ENCODE assay signal across 8 cellular contexts in genomic region chr2:131492015-131492417, GRCh38. TPM values are rescaled to one million over a fixed set of nuclear protein-coding genes. Genes with fewer than 3 reads are reported as not detected.
DNase-seq lines count a peak whose midpoint lies in the region; ATAC-seq and TF ChIP-seq lines count a peak whose summit lies in the region.
"Not testable (repeated sequence)": the region's sequence is repeated elsewhere in the genome, so short reads cannot be mapped to it uniquely, and the experiment has no call there.

Gene MZT2A (minus strand): TSS chr2:131492397. CDS start chr2:131492376, 21 bp downstream.

- peaks cover 34% of the 10 kb centered on the region for H3K36me3 Mint-ChIP-seq in CD4-positive, alpha-beta T cell (ENCODE audit: low read depth)

- not testable (repeated sequence) for H3K27me3 Mint-ChIP-seq in CD4-positive, alpha-beta T cell

- not testable (repeated sequence) for BruUV-seq in Panc1 (replicated peaks; lab: Mats Ljungman, UMichigan)

- H3K4me3 ChIP-seq in Panc1 (ENCODE audit: low read depth in 2 of 2, low read length in 2 of 2) (peak within 1 kb of the TSS; percentile 70 to 97), adrenal gland (peak within 1 kb of the TSS; percentile 21 to 99 (median 56)), fibroblast of the aortic adventitia (ENCODE audit: low read depth, low read length) (peak within 1 kb of the TSS; percentile 84), mononuclear cell (ENCODE audit: low read length) (peak within 1 kb of the TSS; percentile 88), spleen (peak within 1 kb of the TSS; percentile 78 to 93 (median 81))

- TF ChIP-seq POLR2A in adrenal gland (IDR thresholded peaks at IDR 0.05); spleen (IDR thresholded peaks at IDR 0.05): not testable (repeated sequence)

- 1 to 2% methylated on average over 45 to 53 of the region's 53 CpGs; no CpG with 5 or more reads in 2 of the 4 donors for WGBS in adrenal gland, 4 donors
- 1 to 2% (median 1%) methylated on average over 37 to 53 of the region's 53 CpGs; no CpG with 5 or more reads in 2 of the 5 donors for WGBS in spleen, 5 donors

- peaks cover 30% of the 10 kb centered on the region for H3K4me1 Mint-ChIP-seq in CD4-positive, alpha-beta T cell (ENCODE audit: low read depth)

- peak within 1 kb of the TSS; percentile 98 for H3K4me3 Mint-ChIP-seq in CD4-positive, alpha-beta T cell

- H3K27me3 ChIP-seq in CD4-positive, alpha-beta T cell (ENCODE audit: control insufficient read depth, insufficient read depth, low read length); Panc1 (ENCODE audit: control insufficient read depth, insufficient read depth, low read length); adrenal gland; mononuclear cell (ENCODE audit: insufficient read depth, low read length); spleen (replicated peaks in 1 of 7): not testable (repeated sequence)

- peak within 1 kb of the TSS; percentile 98 for H3K27ac Mint-ChIP-seq in CD4-positive, alpha-beta T cell

- H3K36me3 ChIP-seq in Panc1 (ENCODE audit: control insufficient read depth, insufficient read depth, low read length); adrenal gland (replicated peaks in 1 of 2): not testable (repeated sequence)
- peaks cover 0 to 13% (median 0%) of the 10 kb centered on the region in 6 donors for H3K36me3 ChIP-seq in spleen

- not testable (repeated sequence) for H3K4me1 ChIP-seq in Panc1 (ENCODE audit: control insufficient read depth, insufficient read depth, low read length)
- peaks cover 14 to 18% of the 10 kb centered on the region in 2 donors for H3K4me1 ChIP-seq in adrenal gland (replicated peaks in 1 of 2)
- peaks cover 29% of the 10 kb centered on the region for H3K4me1 ChIP-seq in mononuclear cell (ENCODE audit: insufficient read depth, low read length)
- H3K4me1 ChIP-seq in spleen, result peaks cover 15 to 63% (median 39%) of the 10 kb centered on the region in 6 donors

- not testable (repeated sequence) for TF ChIP-seq CTCF in CD4-positive, alpha-beta T cell (IDR thresholded peaks at IDR 0.05); Panc1 (IDR thresholded peaks at IDR 0.05); adrenal gland (IDR thresholded peaks at IDR 0.05); fibroblast of the aortic adventitia (IDR thresholded peaks at IDR 0.05; ENCODE audit: insufficient read depth, low read length); spleen (IDR thresholded peaks at IDR 0.05 in 8 of 11, conservative IDR thresholded peaks at IDR 0.05 in 3 of 11)

- POLR2A ChIA-PET in CD4-positive, alpha-beta T cell (lab: Charles Lee), result interaction anchor here (0.9 to 2.5 kb wide), 7 partner anchors 11 to 1311 kb away, joined by 3 to 19 read pairs (median 8); partner anchors contain the start of genes CCDC74A, FAM168B, IMP4 and SMPD4
- POLR2A ChIA-PET in Panc1 (lab: Charles Lee), result not testable (repeated sequence)

- intact Hi-C loops in CD4-positive, alpha-beta T cell (cut with DNase I, micrococcal nuclease), result loop anchor here in 1 of 2 experiments (2.0 to 10.0 kb wide), 9 partner anchors 37 to 1310 kb away; partner anchors contain the start of genes FAM168B, IMP4, MZT2B and PLEKHB2
- intact Hi-C loops in Panc1 (cut with micrococcal nuclease; ENCODE audit: unreplicated experiment); spleen (cut with DNase I; ENCODE audit: low total_unique reads): not testable (repeated sequence)
- intact Hi-C loops in adrenal gland (cut with DNase I), result loop anchor here (5.0 to 10.0 kb wide), 2 partner anchors 77 to 180 kb away; no protein-coding TSS in a partner anchor

- DNase-seq in CD4-positive, alpha-beta T cell, result peak in 2 of 10 experiments; percentile 18 to 81
- DNase-seq in Panc1 (ENCODE audit: low read depth, low spot score); fibroblast of the aortic adventitia (ENCODE audit: low read depth); spleen: not testable (repeated sequence)
- peak in 2 of 7 donors; percentile 33 to 40 for DNase-seq in adrenal gland

- in situ Hi-C loops in Panc1 (cut with HindIII; ENCODE audit: low pct_unique_long_range_greater_than_20kb, low sequenced_read_pairs), result not testable (repeated sequence)

- CTCF ChIA-PET in CD4-positive, alpha-beta T cell (lab: Charles Lee), result interaction anchor here (1.0 to 1.8 kb wide), 6 partner anchors 13 to 1310 kb away, joined by 3 to 6 read pairs (median 5); partner anchors contain the start of genes CCDC74A, MZT2B, PLEKHB2 and SMPD4
- CTCF ChIA-PET in Panc1 (lab: Charles Lee), result interaction anchor here (0.6 to 1.2 kb wide), 3 partner anchors 181 to 326 kb away, joined by 3 to 8 read pairs (median 4); no protein-coding TSS in a partner anchor

- H3K9me3 ChIP-seq in CD4-positive, alpha-beta T cell (ENCODE audit: control insufficient read depth, low read length); Panc1 (ENCODE audit: control insufficient read depth, insufficient read depth, low read depth, low read length); adrenal gland (replicated peaks in 1 of 3); mononuclear cell (ENCODE audit: low read depth, low read length); spleen: not testable (repeated sequence)

- peak within 1 kb of the TSS; percentile 94 for H3K27ac ChIP-seq in CD4-positive, alpha-beta T cell (ENCODE audit: low read depth, low read length)
- peak within 1 kb of the TSS; percentile 73 for H3K27ac ChIP-seq in Panc1 (ENCODE audit: low read length)
- H3K27ac ChIP-seq in adrenal gland, result peak within 1 kb of the TSS; percentile 62 to 98 (median 87)
- H3K27ac ChIP-seq in spleen, result peak within 1 kb of the TSS; percentile 81 to 96 (median 92)

- not testable (repeated sequence) for H3K9me3 Mint-ChIP-seq in CD4-positive, alpha-beta T cell

- ATAC-seq in CD4-positive, alpha-beta T cell (ENCODE audit: poor library complexity), result not testable (repeated sequence)
- ATAC-seq in GM19455 (IDR thresholded peaks at IDR 0.05; ENCODE audit: unreplicated experiment) (peak; percentile 13), HG03066 (IDR thresholded peaks at IDR 0.05; ENCODE audit: low read depth, unreplicated experiment) (peak; percentile 3), Panc1 (peak; percentile 25)

RNA-seq across cellular contexts. Expression of gene MZT2A, which starts in this region (rescaled TPM):
- total RNA-seq in CD4-positive, alpha-beta T cell, result 10 to 100 TPM; 55.3 to 58.7 TPM
- 143 TPM for total RNA-seq in Panc1 (2021; ENCODE audit: unreplicated experiment)
- 282 TPM for polyA plus RNA-seq in Panc1 (2012; ENCODE audit: insufficient read length)
- 100 to 1,000 TPM in 6 of 8 donors, 10 to 100 TPM in 2; 68.8 to 226 (median 127) TPM for total RNA-seq in adrenal gland
- 100 to 1,000 TPM in 2 of 3 donors, 10 to 100 TPM in 1; 12.4 to 184 (median 182) TPM for polyA plus RNA-seq in adrenal gland
- 66.8 and 172 TPM in 2 replicates for total RNA-seq in fibroblast of the aortic adventitia (ENCODE audit: low replicate concordance)
- total RNA-seq in mononuclear cell, result 59.3 TPM
- total RNA-seq in spleen, result 10 to 100 TPM; 23.7 to 70.6 (median 38.4) TPM
- polyA plus RNA-seq in spleen, result 100 to 1,000 TPM in 2 of 3 donors, 10 to 100 TPM in 1; 90.0 to 190 (median 108) TPM
